ENCODE assay signal across 1 cellular context in the genomic region with DNA sequence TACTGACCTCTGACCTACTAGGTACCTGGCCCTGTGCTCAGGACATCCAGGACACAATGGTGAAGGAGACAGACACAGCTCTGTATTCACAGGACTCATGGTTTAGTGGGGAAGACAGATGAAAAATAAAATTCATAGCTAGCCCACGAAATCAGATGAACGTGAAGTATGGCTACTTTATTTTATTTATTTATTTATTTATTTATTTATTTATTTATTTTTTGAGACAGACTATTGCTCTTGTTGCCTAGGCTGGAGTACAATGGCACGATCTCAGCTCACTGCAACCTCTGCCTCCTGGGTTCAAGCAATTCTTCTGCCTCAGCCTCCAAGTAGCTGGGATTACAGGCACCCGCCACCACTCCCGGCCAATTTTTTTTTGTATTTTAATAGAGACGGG.
TF ChIP-seq lines count a peak whose summit lies in the region.
"Not testable (repeated sequence)": the region's sequence is repeated elsewhere in the genome, so short reads cannot be mapped to it uniquely, and the experiment has no call there.

No MANE protein-coding gene starts in this region.

- H3K27ac ChIP-seq in HEK293 (ENCODE audit: extremely low read depth, low read depth, low read length), result not testable (repeated sequence)

- not testable (repeated sequence) for H3K4me3 ChIP-seq in HEK293 (ENCODE audit: low read depth, low read length)

- CTCF ChIA-PET in HEK293 (lab: Yijun Ruan, JAX), result interaction anchor here (0.6 to 0.7 kb wide), 2 partner anchors 13 to 154 kb away, joined by 3 read pairs; no protein-coding TSS in a partner anchor

- POLR2A ChIA-PET in HEK293 (lab: Yijun Ruan, JAX), result not testable (repeated sequence)

- H3K4me1 ChIP-seq in HEK293 (ENCODE audit: control insufficient read depth, insufficient read depth, low read length), result not testable (repeated sequence)

- H3K36me3 ChIP-seq in HEK293 (ENCODE audit: control insufficient read depth in 2 of 2, insufficient read depth in 1 of 2, low read length in 2 of 2), result not testable (repeated sequence)

- not testable (repeated sequence) for H3K9me3 ChIP-seq in HEK293 (ENCODE audit: control insufficient read depth, insufficient read depth, low read depth, low read length)

- not testable (repeated sequence) for TF ChIP-seq CTCF in HEK293 (tag by site-specific recombination; IDR thresholded peaks at IDR 0.05)

TF ChIP-seq in HEK293, 187 proteins besides CTCF, POLR2A, EP300 and RAD21:
- TF ChIP-seq ZBTB8A (tag by site-specific recombination; IDR thresholded peaks at IDR 0.05), result peak; percentile 44; the same call in 1 of the 2 replicates
- peak; percentile 87 for TF ChIP-seq ZNF394 (tag by site-specific recombination; IDR thresholded peaks at IDR 0.05; ENCODE audit: borderline replicate concordance)
- TF ChIP-seq, protein P1, sequence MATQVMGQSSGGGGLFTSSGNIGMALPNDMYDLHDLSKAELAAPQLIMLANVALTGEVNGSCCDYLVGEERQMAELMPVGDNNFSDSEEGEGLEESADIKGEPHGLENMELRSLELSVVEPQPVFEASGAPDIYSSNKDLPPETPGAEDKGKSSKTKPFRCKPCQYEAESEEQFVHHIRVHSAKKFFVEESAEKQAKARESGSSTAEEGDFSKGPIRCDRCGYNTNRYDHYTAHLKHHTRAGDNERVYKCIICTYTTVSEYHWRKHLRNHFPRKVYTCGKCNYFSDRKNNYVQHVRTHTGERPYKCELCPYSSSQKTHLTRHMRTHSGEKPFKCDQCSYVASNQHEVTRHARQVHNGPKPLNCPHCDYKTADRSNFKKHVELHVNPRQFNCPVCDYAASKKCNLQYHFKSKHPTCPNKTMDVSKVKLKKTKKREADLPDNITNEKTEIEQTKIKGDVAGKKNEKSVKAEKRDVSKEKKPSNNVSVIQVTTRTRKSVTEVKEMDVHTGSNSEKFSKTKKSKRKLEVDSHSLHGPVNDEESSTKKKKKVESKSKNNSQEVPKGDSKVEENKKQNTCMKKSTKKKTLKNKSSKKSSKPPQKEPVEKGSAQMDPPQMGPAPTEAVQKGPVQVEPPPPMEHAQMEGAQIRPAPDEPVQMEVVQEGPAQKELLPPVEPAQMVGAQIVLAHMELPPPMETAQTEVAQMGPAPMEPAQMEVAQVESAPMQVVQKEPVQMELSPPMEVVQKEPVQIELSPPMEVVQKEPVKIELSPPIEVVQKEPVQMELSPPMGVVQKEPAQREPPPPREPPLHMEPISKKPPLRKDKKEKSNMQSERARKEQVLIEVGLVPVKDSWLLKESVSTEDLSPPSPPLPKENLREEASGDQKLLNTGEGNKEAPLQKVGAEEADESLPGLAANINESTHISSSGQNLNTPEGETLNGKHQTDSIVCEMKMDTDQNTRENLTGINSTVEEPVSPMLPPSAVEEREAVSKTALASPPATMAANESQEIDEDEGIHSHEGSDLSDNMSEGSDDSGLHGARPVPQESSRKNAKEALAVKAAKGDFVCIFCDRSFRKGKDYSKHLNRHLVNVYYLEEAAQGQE (tag by site-specific recombination; IDR thresholded peaks at IDR 0.05), result peak; percentile 47; the same call in 1 of the 2 replicates
- peak; percentile 15; the same call in 1 of the 2 replicates for TF ChIP-seq SP3 (tag by site-specific recombination; IDR thresholded peaks at IDR 0.05)
- peak; percentile 69 for TF ChIP-seq ZNF623 (tag by site-specific recombination; IDR thresholded peaks at IDR 0.05)
- peak; percentile 34; the same call in 1 of the 2 replicates for TF ChIP-seq ZNF202 (tag by site-specific recombination; IDR thresholded peaks at IDR 0.05; ENCODE audit: borderline replicate concordance)
- TF ChIP-seq, protein P2, sequence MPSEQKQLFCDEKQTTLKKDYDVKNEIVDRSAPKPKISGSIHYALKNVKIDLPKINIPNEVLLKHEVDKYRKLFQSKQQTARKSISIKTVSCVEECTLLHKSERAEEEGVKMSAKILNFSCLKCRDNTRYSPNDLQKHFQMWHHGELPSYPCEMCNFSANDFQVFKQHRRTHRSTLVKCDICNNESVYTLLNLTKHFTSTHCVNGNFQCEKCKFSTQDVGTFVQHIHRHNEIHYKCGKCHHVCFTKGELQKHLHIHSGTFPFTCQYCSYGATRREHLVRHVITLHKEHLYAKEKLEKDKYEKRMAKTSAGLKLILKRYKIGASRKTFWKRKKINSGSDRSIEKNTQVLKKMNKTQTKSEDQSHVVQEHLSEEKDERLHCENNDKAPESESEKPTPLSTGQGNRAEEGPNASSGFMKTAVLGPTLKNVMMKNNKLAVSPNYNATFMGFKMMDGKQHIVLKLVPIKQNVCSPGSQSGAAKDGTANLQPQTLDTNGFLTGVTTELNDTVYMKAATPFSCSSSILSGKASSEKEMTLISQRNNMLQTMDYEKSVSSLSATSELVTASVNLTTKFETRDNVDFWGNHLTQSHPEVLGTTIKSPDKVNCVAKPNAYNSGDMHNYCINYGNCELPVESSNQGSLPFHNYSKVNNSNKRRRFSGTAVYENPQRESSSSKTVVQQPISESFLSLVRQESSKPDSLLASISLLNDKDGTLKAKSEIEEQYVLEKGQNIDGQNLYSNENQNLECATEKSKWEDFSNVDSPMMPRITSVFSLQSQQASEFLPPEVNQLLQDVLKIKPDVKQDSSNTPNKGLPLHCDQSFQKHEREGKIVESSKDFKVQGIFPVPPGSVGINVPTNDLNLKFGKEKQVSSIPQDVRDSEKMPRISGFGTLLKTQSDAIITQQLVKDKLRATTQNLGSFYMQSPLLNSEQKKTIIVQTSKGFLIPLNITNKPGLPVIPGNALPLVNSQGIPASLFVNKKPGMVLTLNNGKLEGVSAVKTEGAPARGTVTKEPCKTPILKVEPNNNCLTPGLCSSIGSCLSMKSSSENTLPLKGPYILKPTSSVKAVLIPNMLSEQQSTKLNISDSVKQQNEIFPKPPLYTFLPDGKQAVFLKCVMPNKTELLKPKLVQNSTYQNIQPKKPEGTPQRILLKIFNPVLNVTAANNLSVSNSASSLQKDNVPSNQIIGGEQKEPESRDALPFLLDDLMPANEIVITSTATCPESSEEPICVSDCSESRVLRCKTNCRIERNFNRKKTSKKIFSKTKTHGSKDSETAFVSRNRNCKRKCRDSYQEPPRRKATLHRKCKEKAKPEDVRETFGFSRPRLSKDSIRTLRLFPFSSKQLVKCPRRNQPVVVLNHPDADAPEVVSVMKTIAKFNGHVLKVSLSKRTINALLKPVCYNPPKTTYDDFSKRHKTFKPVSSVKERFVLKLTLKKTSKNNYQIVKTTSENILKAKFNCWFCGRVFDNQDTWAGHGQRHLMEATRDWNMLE (tag by site-specific recombination; conservative IDR thresholded peaks at IDR 0.05; ENCODE audit: low read depth), result peak; percentile 77
- 0 out of 2 replicates have a peak, but pooled peaks have one; percentile 19 for TF ChIP-seq ZNF558 (tag by site-specific recombination; IDR thresholded peaks at IDR 0.05)
- TF ChIP-seq ZNF433 (tag by site-specific recombination; IDR thresholded peaks at IDR 0.05; ENCODE audit: low read depth), result 0 out of 2 replicates have a peak, but pooled peaks have one; percentile 7
- peak; percentile 60 for TF ChIP-seq ZNF426 (tag by site-specific recombination; IDR thresholded peaks at IDR 0.05)
- peak; percentile 46; the same call in 1 of the 2 replicates for TF ChIP-seq ZNF140 (tag by site-specific recombination; IDR thresholded peaks at IDR 0.05)
- peak; percentile 30; the same call in 1 of the 2 replicates for TF ChIP-seq ZNF266 (tag by site-specific recombination; IDR thresholded peaks at IDR 0.05; ENCODE audit: low read depth)
- peak; percentile 57 for TF ChIP-seq ZNF555 (tag by site-specific recombination; conservative IDR thresholded peaks at IDR 0.05)
- TF ChIP-seq, protein P3, sequence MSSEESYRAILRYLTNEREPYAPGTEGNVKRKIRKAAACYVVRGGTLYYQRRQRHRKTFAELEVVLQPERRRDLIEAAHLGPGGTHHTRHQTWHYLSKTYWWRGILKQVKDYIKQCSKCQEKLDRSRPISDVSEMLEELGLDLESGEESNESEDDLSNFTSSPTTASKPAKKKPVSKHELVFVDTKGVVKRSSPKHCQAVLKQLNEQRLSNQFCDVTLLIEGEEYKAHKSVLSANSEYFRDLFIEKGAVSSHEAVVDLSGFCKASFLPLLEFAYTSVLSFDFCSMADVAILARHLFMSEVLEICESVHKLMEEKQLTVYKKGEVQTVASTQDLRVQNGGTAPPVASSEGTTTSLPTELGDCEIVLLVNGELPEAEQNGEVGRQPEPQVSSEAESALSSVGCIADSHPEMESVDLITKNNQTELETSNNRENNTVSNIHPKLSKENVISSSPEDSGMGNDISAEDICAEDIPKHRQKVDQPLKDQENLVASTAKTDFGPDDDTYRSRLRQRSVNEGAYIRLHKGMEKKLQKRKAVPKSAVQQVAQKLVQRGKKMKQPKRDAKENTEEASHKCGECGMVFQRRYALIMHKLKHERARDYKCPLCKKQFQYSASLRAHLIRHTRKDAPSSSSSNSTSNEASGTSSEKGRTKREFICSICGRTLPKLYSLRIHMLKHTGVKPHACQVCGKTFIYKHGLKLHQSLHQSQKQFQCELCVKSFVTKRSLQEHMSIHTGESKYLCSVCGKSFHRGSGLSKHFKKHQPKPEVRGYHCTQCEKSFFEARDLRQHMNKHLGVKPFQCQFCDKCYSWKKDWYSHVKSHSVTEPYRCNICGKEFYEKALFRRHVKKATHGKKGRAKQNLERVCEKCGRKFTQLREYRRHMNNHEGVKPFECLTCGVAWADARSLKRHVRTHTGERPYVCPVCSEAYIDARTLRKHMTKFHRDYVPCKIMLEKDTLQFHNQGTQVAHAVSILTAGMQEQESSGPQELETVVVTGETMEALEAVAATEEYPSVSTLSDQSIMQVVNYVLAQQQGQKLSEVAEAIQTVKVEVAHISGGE (tag by site-specific recombination; conservative IDR thresholded peaks at IDR 0.05; ENCODE audit: low read depth), result peak; percentile 66
- 0 out of 2 replicates have a peak, but pooled peaks have one; percentile 25 for TF ChIP-seq ZXDB (tag by site-specific recombination; IDR thresholded peaks at IDR 0.05)
- peak; percentile 59; the same call in 1 of the 2 replicates for TF ChIP-seq ZNF664 (tag by site-specific recombination; IDR thresholded peaks at IDR 0.05)
TF ChIP-seq in HEK293: peak in this region for 16; not testable (repeated sequence) for 171.
